ENCODE assay signal across 21 cellular contexts in the genomic region with DNA sequence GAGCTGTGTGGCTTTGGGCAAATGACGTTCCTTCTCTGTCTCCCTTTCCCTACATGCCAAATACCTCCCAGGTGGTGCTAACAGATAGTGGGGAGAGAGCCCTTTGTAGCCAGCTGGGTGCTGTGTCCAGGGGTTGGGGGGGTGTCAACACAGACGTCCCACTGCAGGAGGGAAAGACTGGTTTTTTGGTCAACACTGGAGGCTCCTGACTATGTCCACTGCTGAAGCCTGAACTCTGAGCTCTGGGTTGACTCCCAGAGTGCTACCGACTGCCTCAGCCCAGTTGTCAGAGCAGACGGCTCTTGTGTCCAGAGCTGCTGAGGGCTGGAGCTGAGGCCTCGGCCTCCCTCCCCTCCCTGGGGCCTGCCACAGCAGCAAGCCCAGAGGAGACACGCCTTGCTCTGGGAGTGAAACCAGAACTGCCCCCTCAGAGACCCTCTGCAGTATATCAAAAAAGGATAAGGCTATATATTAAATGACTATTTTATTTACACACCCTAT.
"Had no signal": no experiment of that assay in that cellular context is flagged by ENCODE, and none has a peak within 500 bp of the region (broad histone marks: within the 10 kb centered on the region; RNA-seq: fewer than 3 reads in every experiment).

No MANE protein-coding gene starts in this region.

- H3K4me1 Mint-ChIP-seq: activated CD4-positive, alpha-beta T cell treated with anti-CD3 and anti-CD28 coated beads, Interleukin-2, amount 10 ng/mL, durations not matched to agents 7 days and 5 days had no signal

- H3K27ac Mint-ChIP-seq: activated CD4-positive, alpha-beta T cell treated with anti-CD3 and anti-CD28 coated beads, Interleukin-2, amount 10 ng/mL, durations not matched to agents 7 days and 5 days; activated CD8-positive, alpha-beta memory T cell treated with anti-CD3 and anti-CD28 coated beads, Interleukin-2, amount 10 ng/mL, durations not matched to agents 7 days and 5 days; activated CD8-positive, alpha-beta T cell treated with anti-CD3 and anti-CD28 coated beads for 36 hours; activated naive CD8-positive, alpha-beta T cell; activated T-helper 1 cell treated with anti-CD3 and anti-CD28 coated beads, Interleukin-12 subunit alpha, Interleukin-12 subunit beta, Interleukin-2, Interleukin-4 antibody, amounts not matched to agents 30 ng/mL and 10 ng/mL and 1 ng/mL, durations not matched to agents 14 hours and 24 hours and 36 hours had no signal

- H3K27me3 ChIP-seq: adrenal gland, gastroesophageal sphincter had no signal

- H3K36me3 ChIP-seq: adrenal gland had no signal

- H3K27ac ChIP-seq: epithelial cell of prostate, WERI-Rb-1 had no signal

- H3K36me3 Mint-ChIP-seq: activated CD8-positive, alpha-beta memory T cell treated with anti-CD3 and anti-CD28 coated beads, Interleukin-2, amount 10 ng/mL, durations not matched to agents 7 days and 5 days; activated naive CD8-positive, alpha-beta T cell; memory B cell had no signal

- H3K9me3 ChIP-seq: adrenal gland, gastroesophageal sphincter, mucosa of descending colon had no signal

- ATAC-seq: activated CD8-positive, alpha-beta memory T cell treated with anti-CD3 and anti-CD28 coated beads, Interleukin-2, amount 10 ng/mL, durations not matched to agents 7 days and 5 days; activated CD8-positive, alpha-beta T cell treated with anti-CD3 and anti-CD28 coated beads for 36 hours; gastroesophageal sphincter; mucosa of descending colon had no signal

- H3K4me3 ChIP-seq: adrenal gland, coronary artery, gastroesophageal sphincter, mucosa of descending colon had no signal

- H3K4me3 Mint-ChIP-seq: activated CD4-positive, alpha-beta T cell treated with anti-CD3 and anti-CD28 coated beads, Interleukin-2, amount 10 ng/mL, durations not matched to agents 7 days and 5 days; activated CD8-positive, alpha-beta memory T cell treated with anti-CD3 and anti-CD28 coated beads, Interleukin-2, amount 10 ng/mL, durations not matched to agents 7 days and 5 days; activated CD8-positive, alpha-beta T cell treated with anti-CD3 and anti-CD28 coated beads for 36 hours; activated naive CD8-positive, alpha-beta T cell; activated T-helper 1 cell treated with anti-CD3 and anti-CD28 coated beads, Interleukin-12 subunit alpha, Interleukin-12 subunit beta, Interleukin-2, Interleukin-4 antibody, amounts not matched to agents 30 ng/mL and 10 ng/mL and 1 ng/mL, durations not matched to agents 14 hours and 24 hours and 36 hours; memory B cell had no signal

- H3K27me3 Mint-ChIP-seq: activated CD4-positive, alpha-beta T cell treated with anti-CD3 and anti-CD28 coated beads, Interleukin-2, amount 10 ng/mL, durations not matched to agents 7 days and 5 days; activated CD8-positive, alpha-beta memory T cell treated with anti-CD3 and anti-CD28 coated beads, Interleukin-2, amount 10 ng/mL, durations not matched to agents 7 days and 5 days; activated CD8-positive, alpha-beta T cell treated with anti-CD3 and anti-CD28 coated beads for 36 hours; activated naive CD8-positive, alpha-beta T cell; memory B cell had no signal

- DNase-seq: activated CD4-positive, alpha-beta T cell treated with anti-CD3 and anti-CD28 coated beads, Interleukin-2, amount 10 ng/mL, durations not matched to agents 7 days and 5 days; activated CD4-positive, CD25-positive, alpha-beta regulatory T cell treated with anti-CD3 and anti-CD28 coated beads, Interleukin-2, amount 50 U/mL, for 72 hours; activated CD8-positive, alpha-beta memory T cell treated with anti-CD3 and anti-CD28 coated beads, Interleukin-2, amount 10 ng/mL, durations not matched to agents 7 days and 5 days; activated CD8-positive, alpha-beta T cell treated with anti-CD3 and anti-CD28 coated beads for 36 hours; activated naive CD4-positive, alpha-beta T cell; activated T-cell treated with anti-CD3 and anti-CD28 coated beads for 4 hours; adrenal gland; cerebellar nuclear complex; kidney glomerular epithelial cell; mucosa of descending colon; occipital lobe; stimulated activated CD4-positive, alpha-beta T cell treated with anti-CD3 and anti-CD28 coated beads, Interleukin-4, amount 100 ng/mL, for 24 hours; stimulated activated naive CD4-positive, alpha-beta T cell treated with Interleukin-2 at 50 U/mL for 16 hours; T-helper 1 cell; WERI-Rb-1 had no signal

- H3K9me3 Mint-ChIP-seq: activated CD4-positive, alpha-beta T cell treated with anti-CD3 and anti-CD28 coated beads, Interleukin-2, amount 10 ng/mL, durations not matched to agents 7 days and 5 days; activated CD8-positive, alpha-beta T cell treated with anti-CD3 and anti-CD28 coated beads for 36 hours; activated T-helper 1 cell treated with anti-CD3 and anti-CD28 coated beads, Interleukin-12 subunit alpha, Interleukin-12 subunit beta, Interleukin-2, Interleukin-4 antibody, amounts not matched to agents 30 ng/mL and 10 ng/mL and 1 ng/mL, durations not matched to agents 14 hours and 24 hours and 36 hours; memory B cell had no signal
